ENCODE assay signal across 20 cellular contexts in genomic region chr6:110880651-110881050, GRCh38. TPM values are rescaled to one million over a fixed set of nuclear protein-coding genes. Genes with fewer than 3 reads are reported as not detected.
DNase-seq lines count a peak whose midpoint lies in the region; ATAC-seq, FAIRE-seq and TF ChIP-seq lines count a peak whose summit lies in the region.
"Had no signal": no experiment of that assay in that cellular context is flagged by ENCODE, and none has a peak within 500 bp of the region (broad histone marks: within the 10 kb centered on the region; RNA-seq: fewer than 3 reads in every experiment).

No MANE protein-coding gene starts in this region.

- peaks cover 88% of the 10 kb centered on the region for H3K4me1 Mint-ChIP-seq in stimulated activated naive CD8-positive, alpha-beta T cell treated with anti-CD3 and anti-CD28 coated beads, Interleukin-15, amount 100 ng/mL, for 72 hours

- CTCF ChIA-PET in HepG2 (lab: Yijun Ruan, JAX; ENCODE audit: low intra/inter-chr PET ratio, low total read pairs) (no interaction called here), GM12878 (lab: Yijun Ruan, JAX) (interaction anchor here (1.4 to 5.3 kb wide), 6 partner anchors 10 to 352 kb away, joined by 3 to 87 read pairs (median 10); partner anchors contain the start of gene CDK19)

- TF ChIP-seq EP300 in HepG2 (IDR thresholded peaks at IDR 0.05; ENCODE audit: low read depth in 2 of 2, low read length in 2 of 2), result no peak
- TF ChIP-seq EP300 in HepG2 (CRISPR knock-in tag; IDR thresholded peaks at IDR 0.05; ENCODE audit: borderline replicate concordance), result no peak
- TF ChIP-seq EP300 in GM12878 (IDR thresholded peaks at IDR 0.05; ENCODE audit: borderline replicate concordance in 1 of 2, control insufficient read depth in 1 of 2, low read depth in 2 of 2, low read length in 2 of 2), result no peak

- H3K27me3 ChIP-seq in HepG2 (ENCODE audit: control insufficient read depth in 1 of 2, insufficient read depth in 2 of 2, low read length in 2 of 2) (no peaks in the 10 kb centered on the region; a peak in 1 of 5 replicates), right lobe of liver (no peaks in the 10 kb centered on the region), GM12878 (replicated peaks in 1 of 2; ENCODE audit: control insufficient read depth in 2 of 2, insufficient read depth in 2 of 2, low read length in 1 of 2) (no peaks in the 10 kb centered on the region), psoas muscle (ENCODE audit: insufficient read depth in 3 of 3, low read length in 2 of 3) (no peaks in the 10 kb centered on the region), body of pancreas (no peaks in the 10 kb centered on the region)
- H3K27me3 ChIP-seq: esophagus muscularis mucosa, pancreas, Peyer's patch, uterus had no signal

- H3K9me3 Mint-ChIP-seq in stimulated activated naive CD8-positive, alpha-beta T cell treated with anti-CD3 and anti-CD28 coated beads, Interleukin-15, amount 100 ng/mL, for 72 hours, result no peaks in the 10 kb centered on the region
- H3K9me3 Mint-ChIP-seq: stimulated activated naive B cell treated with anti-CD40 and anti-IgM and Interleukin-4, amounts not matched to agents 10 μg/mL and 1 μg/mL and 100 μg/mL, for 72 hours had no signal

- no peak overlapping the region for H2AFZ ChIP-seq in HepG2 (ENCODE audit: low read length)
- H2AFZ ChIP-seq in GM12878 (ENCODE audit: control insufficient read depth, low read depth, low read length), result no peak overlapping the region

- 72% methylated on average over 9 of the region's 9 CpGs for WGBS in HepG2 (ENCODE audit: low lambda C conversion rate)
- WGBS in right lobe of liver (ENCODE audit: insufficient coverage, low coverage, low lambda C conversion rate, missing lambda C conversion rate), result 79% methylated on average over 8 of the region's 9 CpGs
- WGBS in GM12878 (ENCODE audit: insufficient coverage, insufficient replicate concordance, low lambda C conversion rate, missing lambda C conversion rate), result 74% methylated on average over 9 of the region's 9 CpGs
- 91 to 94% (median 91%) methylated on average over 9 of the region's 9 CpGs for WGBS in psoas muscle, 3 donors
- 86 to 93% methylated on average over 9 of the region's 9 CpGs for WGBS in body of pancreas, 2 donors

- POLR2A ChIA-PET in HepG2 (lab: Yijun Ruan, JAX), result no interaction called here
- POLR2A ChIA-PET in GM12878 (lab: Charles Lee), result interaction anchor here (0.6 to 0.7 kb wide), 2 partner anchors 64 to 99 kb away, joined by 3 to 4 read pairs; no protein-coding TSS in a partner anchor

- no peak for ATAC-seq in HepG2
- ATAC-seq in right lobe of liver, result no peak
- ATAC-seq in GM12878, result no peak
- ATAC-seq in stimulated activated naive CD8-positive, alpha-beta T cell treated with anti-CD3 and anti-CD28 coated beads, Interleukin-15, amount 100 ng/mL, for 72 hours, result no peak
- no peak for ATAC-seq in psoas muscle
- ATAC-seq in body of pancreas, result no peak
- ATAC-seq: pancreas; stimulated activated naive B cell treated with anti-CD40 and anti-IgM and Interleukin-4, amounts not matched to agents 10 μg/mL and 1 μg/mL and 100 μg/mL, for 72 hours had no signal

- FAIRE-seq in HepG2 (lab: Jason Lieb, UNC) (peak; percentile 21), GM12878 (lab: Jason Lieb, UNC) (no peak), GM12892 (lab: Jason Lieb, UNC) (no peak)
- FAIRE-seq: astrocyte, pancreas had no signal

- BruUV-seq in HepG2 (replicated peaks; lab: Mats Ljungman, UMichigan) (no TSS peak), GM12878 (replicated peaks; lab: Mats Ljungman, UMichigan) (no TSS peak)

- RAD21 ChIA-PET in GM12878 (lab: Charles Lee; ENCODE audit: unreplicated experiment), result interaction anchor here (1.0 to 8.2 kb wide), 2 partner anchors 14 to 198 kb away, joined by 4 to 98 read pairs; no protein-coding TSS in a partner anchor

- intact Hi-C loops in HepG2 (cut with micrococcal nuclease; ENCODE audit: unreplicated experiment) (no loop called here), right lobe of liver (cut with DNase I) (no loop called here), GM12878 (cut with micrococcal nuclease; ENCODE audit: unreplicated experiment) (no loop called here), psoas muscle (cut with DNase I) (loop anchor here in 1 of 2 donors (5.0 kb wide), 1 partner anchor 198 kb away; no protein-coding TSS in a partner anchor), body of pancreas (cut with DNase I) (no loop called here)

- DNase-seq in HepG2 (ENCODE audit: low spot score) (no peak), right lobe of liver (no peak), LNCaP clone FGC (ENCODE audit: low read depth) (no peak), GM12878 (ENCODE audit: low read depth, low spot score) (no peak), psoas muscle (no peak), body of pancreas (no peak), GM12892 (ENCODE audit: insufficient read length) (no peak)
- DNase-seq in stimulated activated naive CD8-positive, alpha-beta T cell treated with anti-CD3 and anti-CD28 coated beads, Interleukin-15, amount 100 ng/mL, for 72 hours, result no peak
- DNase-seq: glutamatergic neuron; HCEC 1CT; KBM-7; NCI-H187; NCI-H524 treated with DMSO at 0.1 percent for 48 hours; pancreas; Peyer's patch; stimulated activated naive B cell treated with anti-CD40 and anti-IgM and Interleukin-4, amounts not matched to agents 10 μg/mL and 1 μg/mL and 100 μg/mL, for 72 hours; uterus had no signal

- H3K9ac ChIP-seq in HepG2 (ENCODE audit: insufficient read depth, low read depth, low read length) (peak overlapping the region; percentile 97; the same call in 1 of the 2 replicates), GM12878 (ENCODE audit: control insufficient read depth, insufficient read depth, low read length) (no peak overlapping the region)

- H3K27me3 Mint-ChIP-seq in stimulated activated naive CD8-positive, alpha-beta T cell treated with anti-CD3 and anti-CD28 coated beads, Interleukin-15, amount 100 ng/mL, for 72 hours, result no peaks in the 10 kb centered on the region
- H3K27me3 Mint-ChIP-seq: stimulated activated naive B cell treated with anti-CD40 and anti-IgM and Interleukin-4, amounts not matched to agents 10 μg/mL and 1 μg/mL and 100 μg/mL, for 72 hours had no signal

- peaks cover 68% of the 10 kb centered on the region for H3K4me1 ChIP-seq in HepG2 (ENCODE audit: insufficient read depth, low read length)
- H3K4me1 ChIP-seq in right lobe of liver, result peaks cover 0 to 69% (median 16%) of the 10 kb centered on the region in 4 donors
- peaks cover 59% of the 10 kb centered on the region for H3K4me1 ChIP-seq in GM12878 (ENCODE audit: control insufficient read depth, insufficient read depth, low read length)
- H3K4me1 ChIP-seq in psoas muscle, result peaks cover 69% of the 10 kb centered on the region
- peaks cover 80% of the 10 kb centered on the region for H3K4me1 ChIP-seq in body of pancreas

- peaks cover 100% of the 10 kb centered on the region for H4K20me1 ChIP-seq in HepG2 (ENCODE audit: insufficient read depth, low read length)
- H4K20me1 ChIP-seq in GM12878 (ENCODE audit: control insufficient read depth, insufficient read depth), result peaks cover 11% of the 10 kb centered on the region; the same call in 1 of the 2 replicates

- no peak overlapping the region for H3K27ac ChIP-seq in HepG2 (ENCODE audit: extremely low read length, insufficient read depth, low read length)
- no peak overlapping the region for H3K27ac ChIP-seq in right lobe of liver
- H3K27ac ChIP-seq in GM12878 (ENCODE audit: control insufficient read depth, insufficient read depth), result no peak overlapping the region; the same call in 1 of the 2 replicates
- H3K27ac ChIP-seq in psoas muscle, result no peak overlapping the region
- H3K27ac ChIP-seq in body of pancreas, result no peak overlapping the region
- H3K27ac ChIP-seq: esophagus muscularis mucosa, pancreas, Peyer's patch, uterus had no signal

- TF ChIP-seq CTCF in HepG2 (CRISPR knock-in tag; IDR thresholded peaks at IDR 0.05), result no peak
- TF ChIP-seq CTCF in right lobe of liver (IDR thresholded peaks at IDR 0.05), result no peak
- TF ChIP-seq CTCF in LNCaP clone FGC (IDR thresholded peaks at IDR 0.05; ENCODE audit: control insufficient read depth, extremely low read depth, insufficient read depth), result no peak
- no peak for TF ChIP-seq CTCF in GM12878 (IDR thresholded peaks at IDR 0.05 in 2 of 3, conservative IDR thresholded peaks at IDR 0.05 in 1 of 3; ENCODE audit: control insufficient read depth in 2 of 3, extremely low read depth in 1 of 3, insufficient read depth in 1 of 3, low read depth in 3 of 3, low read length in 3 of 3)
- no peak for TF ChIP-seq CTCF in psoas muscle (IDR thresholded peaks at IDR 0.05)
- TF ChIP-seq CTCF in body of pancreas (IDR thresholded peaks at IDR 0.05), result no peak

- H3K9me3 ChIP-seq in HepG2 (ENCODE audit: low read length) (no peaks in the 10 kb centered on the region), right lobe of liver (no peaks in the 10 kb centered on the region), GM12878 (replicated peaks; ENCODE audit: control insufficient read depth, insufficient read depth, low read length) (no peaks in the 10 kb centered on the region), psoas muscle (no peaks in the 10 kb centered on the region), body of pancreas (no peaks in the 10 kb centered on the region)
- H3K9me3 ChIP-seq: esophagus muscularis mucosa, pancreas, Peyer's patch, uterus had no signal

- peak overlapping the region; percentile 92 to 95 for H3K4me3 Mint-ChIP-seq in stimulated activated naive CD8-positive, alpha-beta T cell treated with anti-CD3 and anti-CD28 coated beads, Interleukin-15, amount 100 ng/mL, for 72 hours

- H3K4me3 ChIP-seq in HepG2 (replicated peaks in 1 of 3; ENCODE audit: insufficient read depth in 1 of 3, low read depth in 2 of 3, low read length in 3 of 3) (peak overlapping the region in 2 of 3 experiments; percentile 26 to 98; a peak in 2 of 6 replicates), right lobe of liver (no peak overlapping the region), LNCaP clone FGC (ENCODE audit: low read depth, low read length) (peak overlapping the region; percentile 94), GM12878 (peak overlapping the region; percentile 94), psoas muscle (no peak overlapping the region), body of pancreas (no peak overlapping the region)
- H3K4me3 ChIP-seq: esophagus muscularis mucosa, pancreas, Peyer's patch, skin epidermis, uterus had no signal

- H3K36me3 ChIP-seq in HepG2 (replicated peaks in 1 of 2; ENCODE audit: control insufficient read depth in 1 of 2, insufficient read depth in 2 of 2, low read length in 2 of 2), result peaks cover 2 to 8% of the 10 kb centered on the region in 2 experiments; a peak in 2 of 5 replicates
- no peaks in the 10 kb centered on the region for H3K36me3 ChIP-seq in right lobe of liver
- H3K36me3 ChIP-seq in GM12878 (ENCODE audit: control insufficient read depth in 2 of 2, insufficient read depth in 2 of 2, low read length in 1 of 2), result no peaks in the 10 kb centered on the region
- no peaks in the 10 kb centered on the region for H3K36me3 ChIP-seq in psoas muscle (ENCODE audit: insufficient read depth in 1 of 2, low read depth in 1 of 2)
- H3K36me3 ChIP-seq in body of pancreas (replicated peaks in 1 of 2; ENCODE audit: insufficient read depth in 1 of 2, low read depth in 2 of 2), result no peaks in the 10 kb centered on the region
- H3K36me3 ChIP-seq: esophagus muscularis mucosa, pancreas, Peyer's patch, uterus had no signal

- peaks cover 99% of the 10 kb centered on the region for H3K79me2 ChIP-seq in HepG2 (ENCODE audit: insufficient read depth, low read length)
- H3K79me2 ChIP-seq in GM12878 (ENCODE audit: control insufficient read depth, insufficient read depth, low read length), result peaks cover 99% of the 10 kb centered on the region

- in situ Hi-C loops in HepG2 (cut with HindIII; ENCODE audit: extremely low pct_ligation_motif_present, low pct_unique_long_range_greater_than_20kb) (no loop called here), GM12878 (cut with MboI) (no loop called here)

- TF ChIP-seq RAD21 in HepG2 (CRISPR knock-in tag; IDR thresholded peaks at IDR 0.05) (no peak), GM12878 (IDR thresholded peaks at IDR 0.05; ENCODE audit: insufficient read depth, low read depth, low read length) (no peak)

- SMC1A ChIA-PET in GM12878 (lab: Charles Lee; ENCODE audit: uncharacterized antibody, unreplicated experiment), result interaction anchor here (0.8 to 7.2 kb wide), 8 partner anchors 15 to 352 kb away, joined by 3 to 84 read pairs (median 5); partner anchors contain the start of genes CDK19 and RPF2

- TF ChIP-seq POLR2A in HepG2 (IDR thresholded peaks at IDR 0.05; ENCODE audit: insufficient read depth in 1 of 2, low read depth in 2 of 2, low read length in 2 of 2) (no peak), right lobe of liver (IDR thresholded peaks at IDR 0.05) (no peak), GM12878 (IDR thresholded peaks at IDR 0.05; ENCODE audit: low read depth, low read length) (no peak), body of pancreas (IDR thresholded peaks at IDR 0.05) (no peak), GM12892 (IDR thresholded peaks at IDR 0.05; ENCODE audit: low read depth, low read length) (no peak)

- H3K4me2 ChIP-seq in HepG2 (ENCODE audit: low read depth, low read length), result peak overlapping the region; percentile 79
- H3K4me2 ChIP-seq in GM12878 (ENCODE audit: control insufficient read depth, insufficient read depth), result peak overlapping the region; percentile 84

- H3K27ac Mint-ChIP-seq in stimulated activated naive CD8-positive, alpha-beta T cell treated with anti-CD3 and anti-CD28 coated beads, Interleukin-15, amount 100 ng/mL, for 72 hours, result peak overlapping the region in 1 of 2 donors; percentile 78

RNA-seq across cellular contexts. Expression of gene AMD1, which starts 6.1 kb away (rescaled TPM):
- 123 and 180 TPM in 2 replicates for total RNA-seq in HepG2 (2016; rRNA removed; fragmentation: Illumina TruSeq; extraction: Trizol)
- 29.0 and 33.5 TPM in 2 replicates for total RNA-seq in HepG2 (2016; cell fraction: cytosol; rRNA removed; fragmentation: Illumina TruSeq; extraction: Trizol; ENCODE audit: low read depth)
- 122 and 179 TPM in 2 replicates for total RNA-seq in HepG2 (2016; cell fraction: insoluble cytoplasmic fraction; rRNA removed; fragmentation: Illumina TruSeq; extraction: Trizol)
- 126 and 151 TPM in 2 replicates for total RNA-seq in HepG2 (2016; cell fraction: membrane; rRNA removed; fragmentation: Illumina TruSeq; extraction: Trizol)
- 105 and 115 TPM in 2 replicates for total RNA-seq in HepG2 (2016; cell fraction: nucleus; rRNA removed; fragmentation: Illumina TruSeq; extraction: Trizol)
- polyA plus RNA-seq in HepG2 (2011; rRNA removed), result 77.3 and 108 TPM in 2 replicates
- polyA plus RNA-seq in HepG2 (2011; cell fraction: cytosol; rRNA removed), result 44.6 and 78.9 TPM in 2 replicates
- polyA plus RNA-seq in HepG2 (2011; cell fraction: nucleus; rRNA removed), result 41.4 and 56.1 TPM in 2 replicates
- 120 and 146 TPM in 2 replicates for polyA plus RNA-seq in HepG2 (2012)
- 19.3 and 24.3 TPM in 2 replicates for polyA plus RNA-seq in HepG2 (2016; cell fraction: cytosol; fragmentation: Illumina TruSeq; extraction: Trizol; ENCODE audit: low read depth)
- 158 and 161 TPM in 2 replicates for polyA plus RNA-seq in HepG2 (2016; cell fraction: insoluble cytoplasmic fraction; fragmentation: Illumina TruSeq; extraction: Trizol; ENCODE audit: low read depth)
- 94.7 and 117 TPM in 2 replicates for polyA plus RNA-seq in HepG2 (2016; cell fraction: membrane; fragmentation: Illumina TruSeq; extraction: Trizol; ENCODE audit: low read depth)
- polyA plus RNA-seq in HepG2 (2016; cell fraction: nucleus; fragmentation: Illumina TruSeq; extraction: Trizol; ENCODE audit: insufficient read depth, low read depth), result 108 and 109 TPM in 2 replicates
- polyA minus RNA-seq in HepG2 (2011; rRNA and poly(A)+ RNA removed; ENCODE audit: low replicate concordance), result 54.3 and 58.3 TPM in 2 replicates
- polyA minus RNA-seq in HepG2 (2011; cell fraction: cytosol; rRNA and poly(A)+ RNA removed), result 140 and 158 TPM in 2 replicates
- polyA minus RNA-seq in HepG2 (2011; cell fraction: nucleus; rRNA and poly(A)+ RNA removed), result 214 and 279 TPM in 2 replicates
- total RNA-seq in right lobe of liver, result 10 to 100 TPM; 11.5 to 49.4 (median 24.2) TPM
- 97.3 and 103 TPM in 2 replicates for total RNA-seq in GM12878 (2013; cell fraction: nucleolus; rRNA removed)
- 83.1 and 106 TPM in 2 replicates for total RNA-seq in GM12878 (2014; rRNA removed)
- total RNA-seq in GM12878 (2014; rRNA removed; fragmentation: Illumina TruSeq; extraction: Trizol), result 110 and 116 TPM in 2 replicates
- total RNA-seq in GM12878 (2021), result 73.6 and 75.0 TPM in 2 replicates
- polyA plus RNA-seq in GM12878 (2011; ENCODE audit: low read depth), result 27.9 TPM
- 75.0 and 103 TPM in 2 replicates for polyA plus RNA-seq in GM12878 (2011; rRNA removed)
- 27.1 and 32.5 TPM in 2 replicates for polyA plus RNA-seq in GM12878 (2011; cell fraction: cytosol; rRNA removed)
- 26.5 and 33.9 TPM in 2 replicates for polyA plus RNA-seq in GM12878 (2011; cell fraction: nucleus; rRNA removed)
- polyA plus RNA-seq in GM12878 (2012), result 48.5 and 57.6 TPM in 2 replicates
- 107 and 134 TPM in 2 replicates for polyA plus RNA-seq in GM12878 (2014; fragmentation: Illumina TruSeq; extraction: Trizol)
- polyA plus RNA-seq in GM12878 (2014; fragmentation: Nextera tagmentation; extraction: Ambion mirVana), result 10 to 100 TPM; 59.6 to 75.5 TPM
- polyA plus RNA-seq in GM12878 (2014; rRNA removed), result 45.3 and 58.2 TPM in 2 replicates
- 10 to 100 TPM; 87.3 to 92.8 TPM for polyA plus RNA-seq in GM12878 (2016; fragmentation: Nextera tagmentation; extraction: Ambion mirVana)
- 49.9 and 71.1 TPM in 2 replicates for polyA minus RNA-seq in GM12878 (2011; rRNA and poly(A)+ RNA removed)
- 31.4 and 34.3 TPM in 2 replicates for polyA minus RNA-seq in GM12878 (2011; cell fraction: cytosol; rRNA and poly(A)+ RNA removed)
- 21.2 and 39.3 TPM in 2 replicates for polyA minus RNA-seq in GM12878 (2011; cell fraction: nucleus; rRNA and poly(A)+ RNA removed)
- total RNA-seq in psoas muscle, result 10 to 100 TPM; 19.2 to 46.6 (median 42.8) TPM
- 10 to 100 TPM; 23.0 to 73.1 (median 31.7) TPM for polyA plus RNA-seq in psoas muscle
- 10 to 100 TPM; 42.0 to 60.3 TPM for total RNA-seq in body of pancreas
- 57.5 TPM for polyA plus RNA-seq in GM12892 (2012; ENCODE audit: missing spikeins)

Comparison
In these comparisons a context has a peak if more than half of its experiments do, and no peak if none do; other contexts are left out.
1. H3K4me3 ChIP-seq: peak in HepG2 (2 of 3), LNCaP clone FGC (single experiment) and GM12878 (single experiment); none in right lobe of liver (0 of 3), psoas muscle (single experiment) and body of pancreas (0 of 2).
2. Of the 75 proteins assayed by ChIP-seq in both HepG2 and GM12878: peak only in HepG2: ZBTB33; only in GM12878: NR2F1; in both: none; in neither: 73.